27 cellular contexts compared by ENCODE assay signal in genomic region chr10:20289055-20289454, GRCh38.
"Had no signal": no experiment of that assay in that cellular context is flagged by ENCODE, and none has a peak within 500 bp of the region (broad histone marks: within the 10 kb centered on the region; RNA-seq: fewer than 3 reads in every experiment).

No MANE protein-coding gene starts in this region.

- DNase-seq: activated CD4-positive, alpha-beta T cell treated with anti-CD3 and anti-CD28 coated beads for 48 hours; activated CD4-positive, alpha-beta T cell treated with anti-CD3 and anti-CD28 coated beads, Interleukin-2, amount 50 U/mL, for 1 hour; activated CD4-positive, alpha-beta T cell treated with anti-CD3 and anti-CD28 coated beads, Interleukin-2, amount 50 U/mL, for 48 hours; activated CD8-positive, alpha-beta memory T cell treated with anti-CD3 and anti-CD28 coated beads, Interleukin-2, amount 10 ng/mL, durations not matched to agents 7 days and 5 days; activated CD8-positive, alpha-beta memory T cell treated with anti-CD3 and anti-CD28 coated beads, Interleukin-2, amount 50 U/mL, for 4 hours; activated CD8-positive, alpha-beta T cell treated with anti-CD3 and anti-CD28 coated beads, Interleukin-2, amount 10 ng/mL, durations not matched to agents 7 days and 5 days; activated effector memory CD4-positive, alpha-beta T cell treated with anti-CD3 and anti-CD28 coated beads, Interleukin-2, amount 50 U/mL, for 16 hours; activated naive CD4-positive, alpha-beta T cell treated with anti-CD3 and anti-CD28 coated beads for 36 hours; activated naive CD8-positive, alpha-beta T cell treated with anti-CD3 and anti-CD28 coated beads for 36 hours; activated naive CD8-positive, alpha-beta T cell treated with anti-CD3 and anti-CD28 coated beads, Interleukin-2, amount 50 U/mL, for 24 hours; activated T-cell treated with anti-CD3 and anti-CD28 coated beads, Interleukin-2, amount 50 U/mL, for 1 hour; activated T-cell treated with anti-CD3 and anti-CD28 coated beads, Interleukin-2, amount 50 U/mL, for 48 hours; adrenal gland; amygdala; brain microvascular endothelial cell; dorsolateral prefrontal cortex; effector memory CD4-positive, alpha-beta T cell; endodermal cell; foreskin fibroblast; T-helper 2 cell had no signal

- ATAC-seq: activated CD8-positive, alpha-beta memory T cell treated with anti-CD3 and anti-CD28 coated beads, Interleukin-2, amount 10 ng/mL, durations not matched to agents 7 days and 5 days; activated CD8-positive, alpha-beta T cell treated with anti-CD3 and anti-CD28 coated beads, Interleukin-2, amount 10 ng/mL, durations not matched to agents 7 days and 5 days; activated naive CD8-positive, alpha-beta T cell treated with anti-CD3 and anti-CD28 coated beads, Interleukin-2, amount 50 U/mL, for 24 hours; esophagus mucosa had no signal

- H3K36me3 Mint-ChIP-seq: activated CD8-positive, alpha-beta memory T cell treated with anti-CD3 and anti-CD28 coated beads, Interleukin-2, amount 10 ng/mL, durations not matched to agents 7 days and 5 days; activated naive CD4-positive, alpha-beta T cell treated with anti-CD3 and anti-CD28 coated beads, Interleukin-2, amount 50 U/mL, for 24 hours; activated naive CD8-positive, alpha-beta T cell treated with anti-CD3 and anti-CD28 coated beads for 36 hours had no signal

- H3K9me3 ChIP-seq: adrenal gland had no signal

- H3K4me1 Mint-ChIP-seq: activated CD8-positive, alpha-beta memory T cell treated with anti-CD3 and anti-CD28 coated beads, Interleukin-2, amount 10 ng/mL, durations not matched to agents 7 days and 5 days; activated naive CD4-positive, alpha-beta T cell treated with anti-CD3 and anti-CD28 coated beads, Interleukin-2, amount 50 U/mL, for 24 hours; activated naive CD8-positive, alpha-beta T cell treated with anti-CD3 and anti-CD28 coated beads for 36 hours; activated naive CD8-positive, alpha-beta T cell treated with anti-CD3 and anti-CD28 coated beads, Interleukin-2, amount 50 U/mL, for 24 hours; central memory CD8-positive, alpha-beta T cell; endodermal cell had no signal

- H3K36me3 ChIP-seq: adrenal gland, brain microvascular endothelial cell had no signal

- H3K27me3 ChIP-seq: adrenal gland, brain microvascular endothelial cell, dorsolateral prefrontal cortex had no signal

- H3K27ac ChIP-seq: adrenal gland, brain microvascular endothelial cell, coronary artery had no signal

- H3K4me3 ChIP-seq: adrenal gland, coronary artery had no signal

- H3K4me1 ChIP-seq: adrenal gland had no signal

- H3K4me3 Mint-ChIP-seq: activated CD8-positive, alpha-beta memory T cell treated with anti-CD3 and anti-CD28 coated beads, Interleukin-2, amount 10 ng/mL, durations not matched to agents 7 days and 5 days; activated CD8-positive, alpha-beta T cell treated with anti-CD3 and anti-CD28 coated beads, Interleukin-2, amount 10 ng/mL, durations not matched to agents 7 days and 5 days; activated naive CD4-positive, alpha-beta T cell treated with anti-CD3 and anti-CD28 coated beads for 36 hours; activated naive CD4-positive, alpha-beta T cell treated with anti-CD3 and anti-CD28 coated beads, Interleukin-2, amount 50 U/mL, for 24 hours; activated naive CD8-positive, alpha-beta T cell treated with anti-CD3 and anti-CD28 coated beads for 36 hours; activated naive CD8-positive, alpha-beta T cell treated with anti-CD3 and anti-CD28 coated beads, Interleukin-2, amount 50 U/mL, for 24 hours; activated T-helper 1 cell treated with anti-CD3 and anti-CD28 coated beads, Interleukin-12 subunit alpha, Interleukin-12 subunit beta, Interleukin-2, Interleukin-4 antibody, amounts not matched to agents 30 ng/mL and 10 ng/mL and 1 ng/mL, durations not matched to agents 14 hours and 24 hours and 36 hours; central memory CD8-positive, alpha-beta T cell; dendritic cell treated with granulocyte-macrophage colony-stimulating factor and Interleukin-4, amounts not matched to agents 40 ng/mL and 50 ng/mL, for 4 days; endodermal cell had no signal

- H3K27me3 Mint-ChIP-seq: activated CD8-positive, alpha-beta memory T cell treated with anti-CD3 and anti-CD28 coated beads, Interleukin-2, amount 10 ng/mL, durations not matched to agents 7 days and 5 days; activated naive CD4-positive, alpha-beta T cell treated with anti-CD3 and anti-CD28 coated beads, Interleukin-2, amount 50 U/mL, for 24 hours; activated naive CD8-positive, alpha-beta T cell treated with anti-CD3 and anti-CD28 coated beads for 36 hours; activated naive CD8-positive, alpha-beta T cell treated with anti-CD3 and anti-CD28 coated beads, Interleukin-2, amount 50 U/mL, for 24 hours; central memory CD8-positive, alpha-beta T cell; dendritic cell treated with granulocyte-macrophage colony-stimulating factor and Interleukin-4, amounts not matched to agents 40 ng/mL and 50 ng/mL, for 4 days had no signal

- H3K27ac Mint-ChIP-seq: activated CD8-positive, alpha-beta memory T cell treated with anti-CD3 and anti-CD28 coated beads, Interleukin-2, amount 10 ng/mL, durations not matched to agents 7 days and 5 days; activated CD8-positive, alpha-beta T cell treated with anti-CD3 and anti-CD28 coated beads, Interleukin-2, amount 10 ng/mL, durations not matched to agents 7 days and 5 days; activated naive CD4-positive, alpha-beta T cell treated with anti-CD3 and anti-CD28 coated beads for 36 hours; activated naive CD4-positive, alpha-beta T cell treated with anti-CD3 and anti-CD28 coated beads, Interleukin-2, amount 50 U/mL, for 24 hours; activated naive CD8-positive, alpha-beta T cell treated with anti-CD3 and anti-CD28 coated beads for 36 hours; activated naive CD8-positive, alpha-beta T cell treated with anti-CD3 and anti-CD28 coated beads, Interleukin-2, amount 50 U/mL, for 24 hours; activated T-helper 1 cell treated with anti-CD3 and anti-CD28 coated beads, Interleukin-12 subunit alpha, Interleukin-12 subunit beta, Interleukin-2, Interleukin-4 antibody, amounts not matched to agents 30 ng/mL and 10 ng/mL and 1 ng/mL, durations not matched to agents 14 hours and 24 hours and 36 hours; activated T-helper 2 cell treated with anti-CD3 and anti-CD28 coated beads, Interferon-gamma antibody, Interleukin-2, Interleukin-4, amounts not matched to agents 10 μg/mL and 5 μg/mL and 100 μg/mL, durations not matched to agents 14 hours and 24 hours and 36 hours; dendritic cell treated with granulocyte-macrophage colony-stimulating factor and Interleukin-4, amounts not matched to agents 40 ng/mL and 50 ng/mL, for 4 days; endodermal cell had no signal

- H3K9me3 Mint-ChIP-seq: dendritic cell treated with granulocyte-macrophage colony-stimulating factor and Interleukin-4, amounts not matched to agents 40 ng/mL and 50 ng/mL, for 4 days had no signal
